Comparison of ENCODE assay signal across 8 cellular contexts in genomic region chr12:81021131-81021530, GRCh38. TPM values are rescaled to one million over a fixed set of nuclear protein-coding genes. Genes with fewer than 3 reads are reported as not detected.
"Had no signal": no experiment of that assay in that cellular context is flagged by ENCODE, and none has a peak within 500 bp of the region (broad histone marks: within the 10 kb centered on the region; RNA-seq: fewer than 3 reads in every experiment).

No MANE protein-coding gene starts in this region.

- DNase-seq: H9, HCEC 1CT, IMR-90 had no signal

- ATAC-seq: GM23338 had no signal

- H3K4me2 ChIP-seq: GM23338 had no signal

- FAIRE-seq: H1, H54, HTR-8/SVneo had no signal

- H3K4me3 ChIP-seq: GM23338 had no signal

- H2AFZ ChIP-seq: GM23338 had no signal

RNA-seq across cellular contexts. Expression of gene ACSS3, which starts 56.7 kb away (rescaled TPM):
- total RNA-seq: HT-29 had no signal
